Comparison of ENCODE assay signal across 8 cellular contexts in genomic region chr10:78664929-78665525, GRCh38.
A peak's percentile ranks its signal among the peaks of the same experiment; 100 is the strongest.
DNase-seq lines count a peak whose midpoint lies in the region; ATAC-seq, FAIRE-seq and TF ChIP-seq lines count a peak whose summit lies in the region.

No MANE protein-coding gene starts in this region.

- no peak overlapping the region for H3K4me2 ChIP-seq in A549

- no peak for TF ChIP-seq EP300 in A549 (IDR thresholded peaks at IDR 0.05)

- peak; percentile 48 to 64; a peak in 4 of 5 replicates for TF ChIP-seq RAD21 in A549 (conservative IDR thresholded peaks at IDR 0.05 in 1 of 2, IDR thresholded peaks at IDR 0.05 in 1 of 2)

- H3K9me3 Mint-ChIP-seq in activated T-cell treated with anti-CD3 and anti-CD28 coated beads, Interleukin-2, amount 50 U/mL, for 24 hours: peaks cover 10% of the 10 kb centered on the region

- H3K9me3 ChIP-seq in A549: peaks cover 27% of the 10 kb centered on the region
- H3K9me3 ChIP-seq in RWPE2 (ENCODE audit: severe bottlenecking): no peaks in the 10 kb centered on the region

- 8% methylated on average over 4 of the region's 4 CpGs for WGBS in A549 (ENCODE audit: missing lambda C conversion rate)

- H3K4me1 ChIP-seq in A549: no peaks in the 10 kb centered on the region
- no peaks in the 10 kb centered on the region for H3K4me1 ChIP-seq in RWPE2 (ENCODE audit: insufficient read depth, poor library complexity, severe bottlenecking)

- H3K27me3 ChIP-seq in RWPE2 (ENCODE audit: insufficient read depth, poor library complexity, severe bottlenecking): peaks cover 18% of the 10 kb centered on the region

- CTCF ChIA-PET in A549 (lab: Yijun Ruan, JAX): interaction anchor here (0.6 to 2.5 kb wide), 9 partner anchors 9 to 530 kb away, joined by 3 to 5 read pairs (median 3); no protein-coding TSS in a partner anchor

- H3K4me3 ChIP-seq in A549: no peak overlapping the region
- H3K4me3 ChIP-seq in GM12875 (ENCODE audit: low read depth, low read length): no peak overlapping the region
- H3K4me3 ChIP-seq in RWPE2 (ENCODE audit: severe bottlenecking): no peak overlapping the region

- DNase-seq in A549 (ENCODE audit: low read depth in 1 of 2, low spot score in 1 of 2): peak in 1 of 2 experiments; percentile 58
- DNase-seq in RWPE2 (ENCODE audit: low spot score): no peak
- peak; percentile 29 for DNase-seq in glomerular endothelial cell (ENCODE audit: extremely low read depth, low read depth, low spot score)
- no peak for DNase-seq in NCI-H446 (lab: John Stamatoyannopoulos, UW)
- DNase-seq in SIG-M5 treated with dmso at 0.1 percent for 504 hours (lab: John Stamatoyannopoulos, UW; ENCODE audit: unreplicated experiment): no peak
- no peak for DNase-seq in activated T-cell treated with anti-CD3 and anti-CD28 coated beads, Interleukin-2, amount 50 U/mL, for 24 hours

- H3K4me3 Mint-ChIP-seq in activated T-cell treated with anti-CD3 and anti-CD28 coated beads, Interleukin-2, amount 50 U/mL, for 24 hours: no peak overlapping the region

- H3K4me1 Mint-ChIP-seq in activated T-cell treated with anti-CD3 and anti-CD28 coated beads, Interleukin-2, amount 50 U/mL, for 24 hours (ENCODE audit: low read depth): no peaks in the 10 kb centered on the region

- H3K36me3 Mint-ChIP-seq in activated T-cell treated with anti-CD3 and anti-CD28 coated beads, Interleukin-2, amount 50 U/mL, for 24 hours (ENCODE audit: low read depth): no peaks in the 10 kb centered on the region

- H3K27ac Mint-ChIP-seq in activated T-cell treated with anti-CD3 and anti-CD28 coated beads, Interleukin-2, amount 50 U/mL, for 24 hours: no peak overlapping the region

- TF ChIP-seq POLR2A in A549 (IDR thresholded peaks at IDR 0.05; ENCODE audit: low read length): no peak

- H3K36me3 ChIP-seq in RWPE2 (ENCODE audit: low read depth): no peaks in the 10 kb centered on the region

- H3K27ac ChIP-seq in A549 (no peak overlapping the region), RWPE2 (ENCODE audit: poor library complexity, severe bottlenecking) (no peak overlapping the region)

- TF ChIP-seq CTCF in A549 (IDR thresholded peaks at IDR 0.05): peak; percentile 44
- TF ChIP-seq CTCF in GM12875 (IDR thresholded peaks at IDR 0.05; ENCODE audit: borderline replicate concordance, insufficient read depth, low read depth, low read length): peak; percentile 52; the same call in 1 of the 2 replicates
- TF ChIP-seq CTCF in RWPE2 (IDR thresholded peaks at IDR 0.05; ENCODE audit: poor library complexity, severe bottlenecking): peak; percentile 39

- ATAC-seq in A549: no peak
- ATAC-seq in RWPE2 (ENCODE audit: low read depth): no peak
- ATAC-seq in GM21447 (IDR thresholded peaks at IDR 0.05; ENCODE audit: unreplicated experiment): no peak

- H3K27me3 Mint-ChIP-seq in activated T-cell treated with anti-CD3 and anti-CD28 coated beads, Interleukin-2, amount 50 U/mL, for 24 hours: peaks cover 57% of the 10 kb centered on the region

- peak; percentile 13 for FAIRE-seq in A549 (lab: Jason Lieb, UNC)

- POLR2A ChIA-PET in A549 (lab: Yijun Ruan, JAX): no interaction called here

TF ChIP-seq in A549, 52 proteins besides CTCF, POLR2A, EP300 and RAD21:
- no peak for TF ChIP-seq ZFP36 (IDR thresholded peaks at IDR 0.05; ENCODE audit: borderline replicate concordance, partially characterized antibody)
- TF ChIP-seq SMC3 (IDR thresholded peaks at IDR 0.05): peak; percentile 44; the same call in 2 of the 3 replicates
